ENCODE assay signal across 1 cellular context in genomic region chr3:155963557-155963956, GRCh38.
TF ChIP-seq lines count a peak whose summit lies in the region.

No MANE protein-coding gene starts in this region.

TF ChIP-seq in IMR-90, 13 proteins besides CTCF, POLR2A, EP300 and RAD21 (continued from another document):
- TF ChIP-seq USF2 (IDR thresholded peaks at IDR 0.05; ENCODE audit: low read depth, low read length), result no peak
- no peak for TF ChIP-seq FOS (IDR thresholded peaks at IDR 0.05; ENCODE audit: low read depth, low read length)
- TF ChIP-seq RFX5 (IDR thresholded peaks at IDR 0.05; ENCODE audit: low read depth, low read length), result no peak
- no peak for TF ChIP-seq CEBPB (IDR thresholded peaks at IDR 0.05; ENCODE audit: low read depth, low read length)
- no peak for TF ChIP-seq MXI1 (IDR thresholded peaks at IDR 0.05; ENCODE audit: borderline replicate concordance, low read depth, low read length)
- TF ChIP-seq MAFK (IDR thresholded peaks at IDR 0.05; ENCODE audit: low read depth, low read length), result no peak
- TF ChIP-seq NFE2L2 (IDR thresholded peaks at IDR 0.05; ENCODE audit: low read depth, low read length), result no peak
- no peak for TF ChIP-seq BHLHE40 (IDR thresholded peaks at IDR 0.05; ENCODE audit: low read depth, low read length)
- no peak for TF ChIP-seq SMC3 (IDR thresholded peaks at IDR 0.05; ENCODE audit: low read depth, low read length)
- TF ChIP-seq ELK1 (IDR thresholded peaks at IDR 0.05; ENCODE audit: borderline replicate concordance, low read depth, low read length), result no peak
- no peak for TF ChIP-seq CHD1 (IDR thresholded peaks at IDR 0.05; ENCODE audit: low read depth, low read length)
- no peak for TF ChIP-seq MAZ (IDR thresholded peaks at IDR 0.05; ENCODE audit: borderline replicate concordance, low read depth, low read length)
